ENCODE assay signal across 31 cellular contexts in the genomic region with DNA sequence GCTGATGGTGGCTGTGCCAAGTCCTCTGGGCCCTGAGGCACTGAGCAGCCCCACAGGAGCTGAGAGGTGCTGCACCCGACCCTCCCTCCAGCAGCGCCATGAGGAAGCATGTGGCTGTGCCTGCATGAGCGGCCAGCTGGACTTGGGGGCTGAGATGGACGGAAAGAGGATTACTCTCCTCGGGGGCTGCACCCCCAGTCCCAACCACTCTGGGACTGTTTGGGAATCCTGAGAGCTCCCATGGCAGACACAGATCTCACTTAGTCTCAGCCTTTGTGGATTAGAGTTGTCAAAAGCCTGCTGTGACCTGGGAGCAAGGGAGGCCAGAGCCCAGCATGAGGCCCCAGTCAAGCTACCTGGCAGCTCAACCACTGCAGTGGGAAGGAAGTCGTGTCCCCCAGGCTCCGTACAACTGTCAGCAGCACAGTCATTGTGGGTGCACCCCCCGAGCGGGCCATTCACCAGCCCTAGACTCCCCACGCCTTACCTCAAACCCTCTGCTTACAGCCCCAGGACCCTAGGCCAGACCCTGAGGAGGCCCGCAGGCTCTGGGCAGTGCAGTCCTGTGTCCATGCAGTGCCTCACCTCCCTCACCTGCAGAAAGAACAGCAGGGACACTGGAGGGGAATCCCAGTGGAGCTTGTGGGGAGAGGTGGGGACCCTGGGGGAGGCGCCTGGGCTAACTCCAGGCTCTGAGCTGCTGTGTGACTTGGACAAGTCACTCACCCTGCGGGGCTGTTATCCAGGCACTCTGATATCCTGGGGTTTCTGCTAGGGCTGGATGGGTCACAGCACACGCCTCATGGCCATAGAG. TPM values are rescaled to one million over a fixed set of nuclear protein-coding genes. Genes with fewer than 3 reads are reported as not detected.
A peak's percentile ranks its signal among the peaks of the same experiment; 100 is the strongest.
DNase-seq lines count a peak whose midpoint lies in the region; ATAC-seq lines count a peak whose summit lies in the region.
"Had no signal": no experiment of that assay in that cellular context is flagged by ENCODE, and none has a peak within 500 bp of the region (broad histone marks: within the 10 kb centered on the region; RNA-seq: fewer than 3 reads in every experiment).

No MANE protein-coding gene starts in this region.

- H3K4me3 Mint-ChIP-seq in immature natural killer cell, result no peak overlapping the region
- H3K4me3 Mint-ChIP-seq: activated T-cell treated with anti-CD3 and anti-CD28 coated beads, Interleukin-2, amount 50 U/mL, for 4 hours had no signal

- peaks cover 0 to 55% (median 0%) of the 10 kb centered on the region in 11 experiments; a peak in 7 of 22 replicates for H4K20me1 ChIP-seq in BLaER1 treated with 17β-estradiol and CSF1 and Interleukin-3, amounts not matched to agents 10 nM and 100 nM

- 77 to 78% methylated on average over 14 of the region's 14 CpGs for WGBS in aorta, 2 donors

- peak overlapping the region in 9 of 11 experiments; percentile 55 to 94 (median 85); a peak in 18 of 22 replicates for H3K4me2 ChIP-seq in BLaER1 treated with 17β-estradiol and CSF1 and Interleukin-3, amounts not matched to agents 10 nM and 100 nM
- H3K4me2 ChIP-seq: hepatocyte had no signal

- H3K36me3 ChIP-seq in BLaER1 treated with 17β-estradiol and CSF1 and Interleukin-3, amounts not matched to agents 10 nM and 100 nM, result peaks cover 0 to 16% (median 2%) of the 10 kb centered on the region in 11 experiments; a peak in 9 of 22 replicates
- H3K36me3 ChIP-seq in aorta (ENCODE audit: control insufficient read depth in 1 of 2, insufficient read depth in 2 of 2, low read length in 1 of 2), result no peaks in the 10 kb centered on the region
- H3K36me3 ChIP-seq: lower lobe of right lung, SJCRH30 had no signal

- no peaks in the 10 kb centered on the region for H3K4me1 Mint-ChIP-seq in immature natural killer cell

- no peak overlapping the region for H3K27ac ChIP-seq in BLaER1 treated with 17β-estradiol and CSF1 and Interleukin-3, amounts not matched to agents 10 nM and 100 nM
- H3K27ac ChIP-seq in aorta (ENCODE audit: low read depth in 1 of 2, low read length in 2 of 2), result no peak overlapping the region
- H3K27ac ChIP-seq: dorsolateral prefrontal cortex, hepatocyte, lower lobe of right lung, SJCRH30 had no signal

- no peak overlapping the region for H3K9ac ChIP-seq in BLaER1 treated with 17β-estradiol and CSF1 and Interleukin-3, amounts not matched to agents 10 nM and 100 nM

- no peak for ATAC-seq in left lobe of liver
- ATAC-seq in aorta (ENCODE audit: low FRiP score), result no peak
- no peak for ATAC-seq in HG03108 (IDR thresholded peaks at IDR 0.05; ENCODE audit: unreplicated experiment)
- ATAC-seq: activated CD4-positive, CD25-positive, alpha-beta regulatory T cell treated with anti-CD3 and anti-CD28 coated beads, Interleukin-2, amount 50 U/mL, for 24 hours; activated T-cell treated with anti-CD3 and anti-CD28 coated beads, Interleukin-2, amount 50 U/mL, for 4 hours; HCT116; lower lobe of right lung had no signal

- DNase-seq in DMS79 treated with DMSO at 0.1 percent for 48 hours (lab: John Stamatoyannopoulos, UW) (peak; percentile 50), DMS79 (lab: John Stamatoyannopoulos, UW) (no peak), SK-N-DZ (ENCODE audit: low spot score) (peak; percentile 40), left lobe of liver (ENCODE audit: low spot score) (peak; percentile 28), immature natural killer cell (no peak), aorta (no peak)
- DNase-seq: activated naive CD4-positive, alpha-beta T cell treated with Interleukin-2 at 50 U/mL for 16 hours; activated T-cell treated with anti-CD3 and anti-CD28 coated beads, Interleukin-2, amount 50 U/mL, for 4 hours; amygdala; caudate nucleus; foreskin melanocyte; GDM1; Karpas-422; lower lobe of right lung; NCI-H774; occipital lobe; SJCRH30; stimulated activated CD4-positive, alpha-beta T cell treated with anti-CD3 and anti-CD28 coated beads, Interleukin-12 subunit alpha, Interleukin-12 subunit beta, amount 100 ng/mL, for 4 hours; T-helper 9 cell had no signal

- peaks cover 0 to 6% (median 0%) of the 10 kb centered on the region in 3 donors for H3K27me3 Mint-ChIP-seq in immature natural killer cell (ENCODE audit: low read depth in 3 of 3)

- H3K27me3 ChIP-seq in BLaER1 treated with 17β-estradiol and CSF1 and Interleukin-3, amounts not matched to agents 10 nM and 100 nM, result no peaks in the 10 kb centered on the region
- H3K27me3 ChIP-seq in aorta (ENCODE audit: control insufficient read depth in 1 of 2, insufficient read depth in 2 of 2, low read length in 1 of 2), result no peaks in the 10 kb centered on the region

- peaks cover 0 to 3% (median 0%) of the 10 kb centered on the region in 11 experiments; a peak in 5 of 22 replicates for H3K9me3 ChIP-seq in BLaER1 treated with 17β-estradiol and CSF1 and Interleukin-3, amounts not matched to agents 10 nM and 100 nM (replicated peaks in 1 of 11)
- H3K9me3 ChIP-seq in aorta (ENCODE audit: control insufficient read depth, low read length), result no peaks in the 10 kb centered on the region
- H3K9me3 ChIP-seq: lower lobe of right lung, SJCRH30 had no signal

- peaks cover 29 to 91% (median 87%) of the 10 kb centered on the region in 10 experiments for H3K4me1 ChIP-seq in BLaER1 treated with 17β-estradiol and CSF1 and Interleukin-3, amounts not matched to agents 10 nM and 100 nM
- H3K4me1 ChIP-seq in aorta (ENCODE audit: control insufficient read depth in 1 of 2, insufficient read depth in 2 of 2, low read length in 2 of 2), result no peaks in the 10 kb centered on the region
- H3K4me1 ChIP-seq: lower lobe of right lung had no signal

- peaks cover 0 to 2% (median 0%) of the 10 kb centered on the region in 6 donors for H3K9me3 Mint-ChIP-seq in immature natural killer cell
- H3K9me3 Mint-ChIP-seq: activated T-cell treated with anti-CD3 and anti-CD28 coated beads, Interleukin-2, amount 50 U/mL, for 4 hours had no signal

- no peaks in the 10 kb centered on the region for H3K36me3 Mint-ChIP-seq in immature natural killer cell

- intact Hi-C loops in aorta (cut with DNase I), result no loop called here

- H3K27ac Mint-ChIP-seq in immature natural killer cell, result no peak overlapping the region

- no peak overlapping the region for H3K4me3 ChIP-seq in BLaER1 treated with 17β-estradiol and CSF1 and Interleukin-3, amounts not matched to agents 10 nM and 100 nM
- H3K4me3 ChIP-seq in aorta (ENCODE audit: low read length in 2 of 2), result no peak overlapping the region
- H3K4me3 ChIP-seq: dorsolateral prefrontal cortex, hepatocyte, lower lobe of right lung, SJCRH30 had no signal

RNA-seq across cellular contexts. Expression of a gene that starts 17.1 kb away (rescaled TPM):
- not detected in 2 replicates for polyA plus RNA-seq in SK-N-DZ (2014; cell fraction: cytosol; rRNA removed)
- not detected in 2 replicates for polyA plus RNA-seq in SK-N-DZ (2014; cell fraction: nucleus; rRNA removed)
- total RNA-seq in left lobe of liver (not detected), aorta (not detected)
- polyA plus RNA-seq in immature natural killer cell (not detected), aorta (not detected)
- total RNA-seq: A172; activated T-cell treated with anti-CD3 and anti-CD28 coated beads, Interleukin-2, amount 50 U/mL, for 4 hours; dorsolateral prefrontal cortex; epithelial cell of proximal tubule; hepatocyte; lower lobe of right lung; occipital lobe; renal cortical epithelial cell; SJCRH30; ureter had no signal
- polyA plus RNA-seq: BJ, hepatocyte, keratinocyte had no signal

Comparison
In these comparisons a context has a peak if more than half of its experiments do, and no peak if none do; other contexts are left out.
1. DNase-seq: peak in DMS79 treated with DMSO at 0.1 percent for 48 hours (single experiment), SK-N-DZ (single experiment) and left lobe of liver (single experiment); none in DMS79 (single experiment), immature natural killer cell (0 of 3) and aorta (0 of 2).